8 cellular contexts compared by ENCODE assay signal in genomic region chr18:26227051-26227672, GRCh38. TPM values are rescaled to one million over a fixed set of nuclear protein-coding genes. Genes with fewer than 3 reads are reported as not detected.
DNase-seq lines count a peak whose midpoint lies in the region; ATAC-seq lines count a peak whose summit lies in the region.

No MANE protein-coding gene starts in this region.

- H3K4me3 Mint-ChIP-seq in activated CD4-positive, alpha-beta T cell treated with anti-CD3 and anti-CD28 coated beads for 36 hours = peak overlapping the region; percentile 94
- peak overlapping the region; percentile 88 to 98 (median 97) for H3K4me3 Mint-ChIP-seq in naive thymus-derived CD8-positive, alpha-beta T cell

- no peak for ATAC-seq in activated CD4-positive, alpha-beta T cell treated with anti-CD3 and anti-CD28 coated beads for 36 hours
- no peak for ATAC-seq in naive thymus-derived CD8-positive, alpha-beta T cell

- intact Hi-C loops in activated CD4-positive, alpha-beta T cell treated with anti-CD3 and anti-CD28 coated beads for 36 hours (cut with DNase I, micrococcal nuclease) = loop anchor here (2.0 to 10.0 kb wide), 2 partner anchors 36 to 318 kb away; partner anchors contain the start of gene KCTD1 (in 1 of the 2)

- H3K27me3 Mint-ChIP-seq in activated CD4-positive, alpha-beta T cell treated with anti-CD3 and anti-CD28 coated beads for 36 hours = no peaks in the 10 kb centered on the region
- H3K27me3 Mint-ChIP-seq in naive thymus-derived CD8-positive, alpha-beta T cell = no peaks in the 10 kb centered on the region

- POLR2A ChIA-PET in activated CD4-positive, alpha-beta T cell treated with anti-CD3 and anti-CD28 coated beads for 36 hours (lab: Charles Lee) = interaction anchor here (0.6 to 1.6 kb wide), 3 partner anchors 10 to 435 kb away, joined by 3 to 15 read pairs (median 5); no protein-coding TSS in a partner anchor
- POLR2A ChIA-PET in naive thymus-derived CD8-positive, alpha-beta T cell (lab: Charles Lee) = interaction anchor here (0.8 to 3.6 kb wide), 6 partner anchors 11 to 138 kb away, joined by 3 to 36 read pairs (median 6); partner anchors contain the start of genes PSMA8 and SS18

- DNase-seq in activated CD4-positive, alpha-beta T cell treated with anti-CD3 and anti-CD28 coated beads for 36 hours = no peak
- no peak for DNase-seq in activated CD4-positive, alpha-beta T cell treated with anti-CD3 and anti-CD28 coated beads, Interleukin-2, amount 50 U/mL, for 4 hours
- DNase-seq in NCI-H526 treated with DMSO at 0.1 percent for 48 hours (lab: John Stamatoyannopoulos, UW) = peak; percentile 35
- peak; percentile 24 for DNase-seq in dermis blood vessel endothelial cell
- no peak for DNase-seq in naive thymus-derived CD8-positive, alpha-beta T cell
- no peak for DNase-seq in NCI-H2196 treated with DMSO at 0.1 percent for 48 hours (lab: John Stamatoyannopoulos, UW; ENCODE audit: unreplicated experiment)
- DNase-seq in NCI-H1694 treated with DMSO at 0.1 percent for 48 hours (lab: John Stamatoyannopoulos, UW) = no peak
- DNase-seq in amniotic stem cell (lab: John Stamatoyannopoulos, UW) = no peak

- H3K36me3 Mint-ChIP-seq in activated CD4-positive, alpha-beta T cell treated with anti-CD3 and anti-CD28 coated beads for 36 hours (ENCODE audit: low read depth) = peaks cover 19% of the 10 kb centered on the region
- H3K36me3 Mint-ChIP-seq in naive thymus-derived CD8-positive, alpha-beta T cell = peaks cover 0 to 1% (median 0%) of the 10 kb centered on the region in 3 donors

- CTCF ChIA-PET in activated CD4-positive, alpha-beta T cell treated with anti-CD3 and anti-CD28 coated beads for 36 hours (lab: Charles Lee) = interaction anchor here (0.8 kb wide), 2 partner anchors 11 to 1021 kb away, joined by 3 to 4 read pairs; no protein-coding TSS in a partner anchor

- H3K4me1 Mint-ChIP-seq in activated CD4-positive, alpha-beta T cell treated with anti-CD3 and anti-CD28 coated beads for 36 hours = peaks cover 36% of the 10 kb centered on the region
- peaks cover 17 to 47% (median 40%) of the 10 kb centered on the region in 4 donors for H3K4me1 Mint-ChIP-seq in naive thymus-derived CD8-positive, alpha-beta T cell

- peak overlapping the region; percentile 88 for H3K27ac Mint-ChIP-seq in activated CD4-positive, alpha-beta T cell treated with anti-CD3 and anti-CD28 coated beads for 36 hours
- peak overlapping the region; percentile 85 to 97 (median 93) for H3K27ac Mint-ChIP-seq in naive thymus-derived CD8-positive, alpha-beta T cell

- no peaks in the 10 kb centered on the region for H3K9me3 Mint-ChIP-seq in activated CD4-positive, alpha-beta T cell treated with anti-CD3 and anti-CD28 coated beads for 36 hours (ENCODE audit: low read depth)
- no peaks in the 10 kb centered on the region for H3K9me3 Mint-ChIP-seq in naive thymus-derived CD8-positive, alpha-beta T cell

RNA-seq across cellular contexts. Expression of gene TAF4B, which starts 0.9 kb away (rescaled TPM):
- 10 to 100 TPM; 18.7 to 24.0 TPM for total RNA-seq in activated CD4-positive, alpha-beta T cell treated with anti-CD3 and anti-CD28 coated beads for 36 hours
- 2.6 and 3.9 TPM in 2 replicates for total RNA-seq in dermis blood vessel endothelial cell
- 10 to 100 TPM; 13.6 to 17.4 TPM for total RNA-seq in naive thymus-derived CD8-positive, alpha-beta T cell
- 10 to 100 TPM in 1 of 3 donors, 1 to 10 TPM in 2; 7.3 to 12.8 (median 8.2) TPM for polyA plus RNA-seq in naive thymus-derived CD8-positive, alpha-beta T cell

Comparison
In these comparisons a context has a peak if more than half of its experiments do, and no peak if none do; other contexts are left out.
1. DNase-seq: peak in NCI-H526 treated with DMSO at 0.1 percent for 48 hours (single experiment) and dermis blood vessel endothelial cell (single experiment); none in activated CD4-positive, alpha-beta T cell treated with anti-CD3 and anti-CD28 coated beads for 36 hours (single experiment), activated CD4-positive, alpha-beta T cell treated with anti-CD3 and anti-CD28 coated beads, Interleukin-2, amount 50 U/mL, for 4 hours (0 of 2), naive thymus-derived CD8-positive, alpha-beta T cell (0 of 10), NCI-H2196 treated with DMSO at 0.1 percent for 48 hours (single experiment), NCI-H1694 treated with DMSO at 0.1 percent for 48 hours (single experiment) and amniotic stem cell (single experiment).